ENCODE assay signal across 7 cellular contexts in the genomic region with DNA sequence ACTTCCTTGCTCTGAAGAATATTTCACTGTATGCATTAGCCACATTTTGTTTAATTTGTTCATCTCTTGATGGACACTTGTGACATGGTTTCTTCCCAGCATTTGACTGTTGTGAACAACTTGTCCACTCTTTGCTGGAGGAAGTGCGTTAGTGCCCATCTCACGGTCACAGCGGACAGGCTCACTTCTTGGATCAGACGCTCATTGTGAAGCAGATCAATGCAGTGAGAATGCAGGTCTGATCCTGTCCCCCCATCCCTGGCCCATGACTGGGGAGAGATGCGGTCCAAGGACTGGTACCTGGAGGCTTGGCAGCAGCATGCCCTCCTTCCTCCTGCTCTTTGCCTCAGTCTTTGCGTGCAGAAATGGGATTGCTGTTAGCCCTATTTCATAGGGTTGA.
"Had no signal": no experiment of that assay in that cellular context is flagged by ENCODE, and none has a peak within 500 bp of the region (broad histone marks: within the 10 kb centered on the region; RNA-seq: fewer than 3 reads in every experiment).

No MANE protein-coding gene starts in this region.

- H3K4me3 ChIP-seq: GM23248, K562 had no signal

- DNase-seq: GM23248, GOT3, H9, HCEC 1CT, IMR-90, KG1 had no signal

- ATAC-seq: K562 had no signal
